17 cellular contexts compared by ENCODE assay signal in the genomic region with DNA sequence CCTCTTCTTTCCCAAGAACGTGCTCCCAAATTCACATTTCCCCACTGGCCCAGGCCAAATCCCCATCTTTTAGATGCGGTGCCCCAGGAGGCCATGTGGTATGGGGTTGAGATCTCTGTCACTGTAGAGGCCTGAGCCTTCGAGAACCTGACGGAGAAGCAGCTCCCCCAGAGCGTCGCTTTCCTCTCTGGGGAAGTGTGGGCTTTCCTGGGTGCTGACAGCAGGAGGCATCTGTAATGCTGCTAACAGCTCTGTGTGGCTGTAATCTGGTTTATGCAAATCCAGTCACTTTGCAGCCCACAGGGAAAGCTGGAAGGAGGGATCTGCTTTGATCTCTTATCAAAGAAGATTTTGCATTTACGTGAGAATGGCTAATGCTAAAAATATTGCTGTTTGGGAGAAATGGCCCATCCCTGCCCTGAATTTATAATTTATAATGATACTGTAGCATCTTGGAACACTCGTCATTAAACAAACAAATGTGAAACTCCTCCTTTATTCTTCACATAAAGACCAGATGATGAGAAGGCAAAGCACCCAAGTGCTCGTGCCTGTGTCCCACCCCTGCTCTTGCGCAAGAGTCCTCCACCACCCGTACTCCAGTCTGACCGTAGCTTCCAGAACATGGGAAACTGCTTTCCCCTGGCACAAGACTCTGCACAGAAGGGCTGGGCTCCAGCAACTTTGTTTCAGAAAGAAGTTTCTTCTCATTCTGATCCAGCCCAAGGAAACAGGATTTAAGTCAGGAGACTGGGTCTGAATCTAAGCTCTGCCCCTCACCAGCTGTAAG.
DNase-seq lines count a peak whose midpoint lies in the region; ATAC-seq, FAIRE-seq and TF ChIP-seq lines count a peak whose summit lies in the region.
"Had no signal": no experiment of that assay in that cellular context is flagged by ENCODE, and none has a peak within 500 bp of the region (broad histone marks: within the 10 kb centered on the region; RNA-seq: fewer than 3 reads in every experiment).

No MANE protein-coding gene starts in this region.

- H3K79me2 ChIP-seq in K562 (ENCODE audit: control insufficient read depth, insufficient read depth, low read length), result no peaks in the 10 kb centered on the region
- no peaks in the 10 kb centered on the region for H3K79me2 ChIP-seq in hepatocyte
- no peaks in the 10 kb centered on the region for H3K79me2 ChIP-seq in smooth muscle cell (ENCODE audit: low read depth)

- H3K27ac ChIP-seq in K562 (ENCODE audit: extremely low read depth, low read depth, low read length) (no peak overlapping the region), hepatocyte (no peak overlapping the region), smooth muscle cell (ENCODE audit: low read depth) (no peak overlapping the region)
- H3K27ac ChIP-seq: brain microvascular endothelial cell, suprapubic skin had no signal

- H4K20me1 ChIP-seq in K562 (replicated peaks; ENCODE audit: control insufficient read depth, insufficient read depth, low read length) (no peaks in the 10 kb centered on the region; the same call in none of the 2 replicates), hepatocyte (ENCODE audit: insufficient read depth, poor library complexity, severe bottlenecking) (no peaks in the 10 kb centered on the region), smooth muscle cell (ENCODE audit: low read depth) (no peaks in the 10 kb centered on the region)

- H3K4me3 ChIP-seq in NB4 (ENCODE audit: low read depth, low read length) (no peak overlapping the region), K562 (no peak overlapping the region), hepatocyte (no peak overlapping the region), smooth muscle cell (no peak overlapping the region)
- H3K4me3 ChIP-seq: suprapubic skin had no signal

- intact Hi-C loops in K562 (cut with micrococcal nuclease), result no loop called here

- ATAC-seq in K562 (no peak), HG02759 (IDR thresholded peaks at IDR 0.05; ENCODE audit: unreplicated experiment) (no peak)
- no peak for ATAC-seq in activated CD8-positive, alpha-beta T cell treated with anti-CD3 and anti-CD28 coated beads, Interleukin-2, amount 10 ng/mL, durations not matched to agents 7 days and 5 days
- ATAC-seq: HCT116, left colon had no signal

- H3K9me2 ChIP-seq in hepatocyte (replicated peaks; ENCODE audit: insufficient read depth), result no peaks in the 10 kb centered on the region

- no peak for FAIRE-seq in K562 (lab: Jason Lieb, UNC)

- peaks cover 17% of the 10 kb centered on the region for H3K4me1 Mint-ChIP-seq in activated CD8-positive, alpha-beta T cell treated with anti-CD3 and anti-CD28 coated beads, Interleukin-2, amount 10 ng/mL, durations not matched to agents 7 days and 5 days (ENCODE audit: low read depth)

- 40% methylated on average over 12 of the region's 12 CpGs for WGBS in K562 (ENCODE audit: insufficient coverage, low coverage, missing lambda C conversion rate)
- 50% methylated on average over 12 of the region's 12 CpGs for WGBS in hepatocyte (ENCODE audit: low lambda C conversion rate, missing lambda C conversion rate)
- WGBS in smooth muscle cell (ENCODE audit: low lambda C conversion rate), result 28% methylated on average over 12 of the region's 12 CpGs

- no peak overlapping the region for H3K4me3 Mint-ChIP-seq in activated CD8-positive, alpha-beta T cell treated with anti-CD3 and anti-CD28 coated beads, Interleukin-2, amount 10 ng/mL, durations not matched to agents 7 days and 5 days
- H3K4me3 Mint-ChIP-seq: activated CD4-positive, alpha-beta T cell treated with anti-CD3 and anti-CD28 coated beads for 36 hours; neural crest cell had no signal

- H3K9ac ChIP-seq in K562 (ENCODE audit: insufficient read depth in 1 of 2, low read depth in 2 of 2, low read length in 2 of 2), result no peak overlapping the region
- no peak overlapping the region for H3K9ac ChIP-seq in smooth muscle cell (ENCODE audit: low read depth)

- CTCF ChIA-PET in K562 (lab: Yijun Ruan, JAX; ENCODE audit: low intra/inter-chr PET ratio), result no interaction called here
- CTCF ChIA-PET in activated CD8-positive, alpha-beta T cell treated with anti-CD3 and anti-CD28 coated beads, Interleukin-2, amount 10 ng/mL, durations not matched to agents 7 days and 5 days (lab: Charles Lee), result interaction anchor here (2.8 kb wide), 1 partner anchor 12 kb away, joined by 8 read pairs; no protein-coding TSS in a partner anchor

- H3K27me3 Mint-ChIP-seq in activated CD8-positive, alpha-beta T cell treated with anti-CD3 and anti-CD28 coated beads, Interleukin-2, amount 10 ng/mL, durations not matched to agents 7 days and 5 days (ENCODE audit: low read depth), result no peaks in the 10 kb centered on the region
- H3K27me3 Mint-ChIP-seq: activated CD4-positive, alpha-beta T cell treated with anti-CD3 and anti-CD28 coated beads for 36 hours had no signal

- H3K9me3 Mint-ChIP-seq in activated CD8-positive, alpha-beta T cell treated with anti-CD3 and anti-CD28 coated beads, Interleukin-2, amount 10 ng/mL, durations not matched to agents 7 days and 5 days (ENCODE audit: insufficient read depth), result no peaks in the 10 kb centered on the region
- H3K9me3 Mint-ChIP-seq: activated T-helper 2 cell treated with anti-CD3 and anti-CD28 coated beads, Interferon-gamma antibody, Interleukin-2, Interleukin-4, amounts not matched to agents 10 μg/mL and 5 μg/mL and 100 μg/mL, durations not matched to agents 14 hours and 24 hours and 36 hours; neural crest cell had no signal

- H3K9me1 ChIP-seq in K562 (ENCODE audit: control insufficient read depth, insufficient read depth, low read length), result no peaks in the 10 kb centered on the region

- TF ChIP-seq RAD21 in K562 (CRISPR knock-in tag; conservative IDR thresholded peaks at IDR 0.05 in 1 of 2, IDR thresholded peaks at IDR 0.05 in 1 of 2), result no peak

- peaks cover 3 to 20% of the 10 kb centered on the region in 2 experiments; a peak in 3 of 5 replicates for H3K4me1 ChIP-seq in K562 (replicated peaks in 1 of 2; ENCODE audit: control insufficient read depth in 2 of 2, insufficient read depth in 2 of 2, low read length in 2 of 2)
- H3K4me1 ChIP-seq in hepatocyte (ENCODE audit: insufficient read depth), result peaks cover 5% of the 10 kb centered on the region
- peaks cover 4% of the 10 kb centered on the region for H3K4me1 ChIP-seq in smooth muscle cell (ENCODE audit: low read depth)

- no peak overlapping the region for H2AFZ ChIP-seq in K562 (ENCODE audit: low read depth, low read length)
- no peak overlapping the region for H2AFZ ChIP-seq in hepatocyte
- no peak overlapping the region for H2AFZ ChIP-seq in smooth muscle cell (ENCODE audit: low read depth)

- POLR2A ChIA-PET in K562 (lab: Yijun Ruan, JAX), result interaction anchor here (2.1 kb wide), 1 partner anchor 8 kb away, joined by 5 read pairs; no protein-coding TSS in a partner anchor
- POLR2A ChIA-PET in activated CD8-positive, alpha-beta T cell treated with anti-CD3 and anti-CD28 coated beads, Interleukin-2, amount 10 ng/mL, durations not matched to agents 7 days and 5 days (lab: Charles Lee), result interaction anchor here (1.0 to 1.2 kb wide), 2 partner anchors 19 to 465 kb away, joined by 3 to 4 read pairs; no protein-coding TSS in a partner anchor

- no peak overlapping the region for H3K27ac Mint-ChIP-seq in activated CD8-positive, alpha-beta T cell treated with anti-CD3 and anti-CD28 coated beads, Interleukin-2, amount 10 ng/mL, durations not matched to agents 7 days and 5 days
- H3K27ac Mint-ChIP-seq: activated CD4-positive, alpha-beta T cell treated with anti-CD3 and anti-CD28 coated beads for 36 hours; activated T-helper 2 cell treated with anti-CD3 and anti-CD28 coated beads, Interferon-gamma antibody, Interleukin-2, Interleukin-4, amounts not matched to agents 10 μg/mL and 5 μg/mL and 100 μg/mL, durations not matched to agents 14 hours and 24 hours and 36 hours had no signal

- no peaks in the 10 kb centered on the region for H3K9me3 ChIP-seq in K562 (replicated peaks; ENCODE audit: control insufficient read depth, insufficient read depth, low read depth, low read length)
- H3K9me3 ChIP-seq in hepatocyte (ENCODE audit: low read depth), result no peaks in the 10 kb centered on the region
- H3K9me3 ChIP-seq in smooth muscle cell (replicated peaks; ENCODE audit: low read depth), result no peaks in the 10 kb centered on the region
- H3K9me3 ChIP-seq: suprapubic skin had no signal

- H3K27me3 ChIP-seq in K562 (ENCODE audit: control insufficient read depth in 2 of 2, insufficient read depth in 2 of 2, low read length in 2 of 2) (peaks cover under 1 to 21% of the 10 kb centered on the region in 2 experiments; a peak in 3 of 5 replicates), hepatocyte (no peaks in the 10 kb centered on the region), smooth muscle cell (ENCODE audit: low read depth) (peaks cover 8% of the 10 kb centered on the region)
- H3K27me3 ChIP-seq: brain microvascular endothelial cell, suprapubic skin had no signal

- in situ Hi-C loops in K562 (cut with MboI), result no loop called here

- no peaks in the 10 kb centered on the region for H3K36me3 ChIP-seq in K562 (ENCODE audit: control insufficient read depth, insufficient read depth, low read length)
- H3K36me3 ChIP-seq in hepatocyte (replicated peaks; ENCODE audit: insufficient read depth, low read depth), result no peaks in the 10 kb centered on the region
- H3K36me3 ChIP-seq in smooth muscle cell (ENCODE audit: low read depth), result no peaks in the 10 kb centered on the region
- H3K36me3 ChIP-seq: brain microvascular endothelial cell, suprapubic skin had no signal

- no peaks in the 10 kb centered on the region for H3K36me3 Mint-ChIP-seq in activated CD8-positive, alpha-beta T cell treated with anti-CD3 and anti-CD28 coated beads, Interleukin-2, amount 10 ng/mL, durations not matched to agents 7 days and 5 days (ENCODE audit: low read depth)

- peak; percentile 2 for TF ChIP-seq CTCF in NB4 (IDR thresholded peaks at IDR 0.05; ENCODE audit: low read depth, low read length)
- TF ChIP-seq CTCF in K562 (IDR thresholded peaks at IDR 0.05 in 2 of 3, conservative IDR thresholded peaks at IDR 0.05 in 1 of 3; ENCODE audit: insufficient read depth in 2 of 3, low read depth in 1 of 3, low read length in 3 of 3), result no peak
- TF ChIP-seq CTCF in hepatocyte (IDR thresholded peaks at IDR 0.05; ENCODE audit: poor library complexity), result peak; percentile 19
- TF ChIP-seq CTCF in smooth muscle cell (IDR thresholded peaks at IDR 0.05; ENCODE audit: borderline replicate concordance, insufficient read depth, poor library complexity, severe bottlenecking), result no peak

- H3K4me2 ChIP-seq in K562 (ENCODE audit: insufficient read depth, low read length), result no peak overlapping the region
- no peak overlapping the region for H3K4me2 ChIP-seq in hepatocyte
- H3K4me2 ChIP-seq in smooth muscle cell, result peak overlapping the region; percentile 62

- no peak for TF ChIP-seq EP300 in K562 (IDR thresholded peaks at IDR 0.05; ENCODE audit: low read length)

- DNase-seq in NB4 (ENCODE audit: low read depth), result peak; percentile 22
- no peak for DNase-seq in K562 (ENCODE audit: extremely low read depth in 1 of 4, low spot score in 3 of 4)
- peak; percentile 17 for DNase-seq in hepatocyte (ENCODE audit: low spot score)
- no peak for DNase-seq in smooth muscle cell (lab: John Stamatoyannopoulos, UW; ENCODE audit: unreplicated experiment)
- DNase-seq in NCI-H1105 treated with DMSO at 0.1 percent for 48 hours (lab: John Stamatoyannopoulos, UW), result no peak
- DNase-seq in activated CD8-positive, alpha-beta T cell treated with anti-CD3 and anti-CD28 coated beads, Interleukin-2, amount 10 ng/mL, durations not matched to agents 7 days and 5 days, result no peak
- no peak for DNase-seq in cortex of kidney (lab: John Stamatoyannopoulos, UW)
- DNase-seq: activated CD4-positive, alpha-beta T cell treated with anti-CD3 and anti-CD28 coated beads for 36 hours; brain microvascular endothelial cell; left colon; MM.1S; NCI-H2227 treated with DMSO at 0.1 percent for 48 hours had no signal

- TF ChIP-seq POLR2A in NB4 (IDR thresholded peaks at IDR 0.05; ENCODE audit: extremely low read depth, insufficient read length) (no peak), K562 (conservative IDR thresholded peaks at IDR 0.05) (no peak)

- H3F3A ChIP-seq in smooth muscle cell (ENCODE audit: low read depth), result no peaks in the 10 kb centered on the region

- BruUV-seq in K562 (replicated peaks; lab: Mats Ljungman, UMichigan), result no TSS peak

Comparison
In these comparisons a context has a peak if more than half of its experiments do, and no peak if none do; other contexts are left out.
1. DNase-seq: peak in NB4 (single experiment) and hepatocyte (single experiment); none in K562 (0 of 4), smooth muscle cell (single experiment), NCI-H1105 treated with DMSO at 0.1 percent for 48 hours (single experiment), activated CD8-positive, alpha-beta T cell treated with anti-CD3 and anti-CD28 coated beads, Interleukin-2, amount 10 ng/mL, durations not matched to agents 7 days and 5 days (single experiment) and cortex of kidney (single experiment).
2. CTCF ChIP-seq: peak in NB4 (single experiment) and hepatocyte (single experiment); none in K562 (0 of 3) and smooth muscle cell (single experiment).